ENCODE assay signal across 1 cellular context in genomic region chr3:177657243-177657642, GRCh38.
TF ChIP-seq lines count a peak whose summit lies in the region.

No MANE protein-coding gene starts in this region.

TF ChIP-seq in SK-N-SH treated with all-trans-retinoic acid at 6 μM for 48 hours, 23 proteins besides CTCF, POLR2A, EP300 and RAD21 (continued from another document):
- TF ChIP-seq POU6F1 (CRISPR knock-in tag; IDR thresholded peaks at IDR 0.05; ENCODE audit: borderline replicate concordance, low read depth) (no peak), RARB (CRISPR knock-in tag; IDR thresholded peaks at IDR 0.05) (no peak), BACH2 (CRISPR knock-in tag; IDR thresholded peaks at IDR 0.05; ENCODE audit: borderline replicate concordance) (no peak)
